Comparison of ENCODE assay signal across 11 cellular contexts in genomic region chr9:33445941-33446506, GRCh38. TPM values are rescaled to one million over a fixed set of nuclear protein-coding genes. Genes with fewer than 3 reads are reported as not detected.
DNase-seq lines count a peak whose midpoint lies in the region; ATAC-seq, FAIRE-seq and TF ChIP-seq lines count a peak whose summit lies in the region.
"Had no signal": no experiment of that assay in that cellular context is flagged by ENCODE, and none has a peak within 500 bp of the region (broad histone marks: within the 10 kb centered on the region; RNA-seq: fewer than 3 reads in every experiment).

No MANE protein-coding gene starts in this region.

- H3K27ac Mint-ChIP-seq in activated naive CD4-positive, alpha-beta T cell treated with anti-CD3 and anti-CD28 coated beads, Interleukin-2, amount 50 U/mL, for 72 hours = peak overlapping the region; percentile 90 to 99

- H3K9me3 ChIP-seq in A549 (no peaks in the 10 kb centered on the region), mucosa of stomach (ENCODE audit: control insufficient read depth, low read length) (no peaks in the 10 kb centered on the region)
- H3K9me3 ChIP-seq: neutrophil had no signal

- H3K27me3 ChIP-seq in mucosa of stomach (ENCODE audit: control insufficient read depth, insufficient read depth, low read length) = no peaks in the 10 kb centered on the region

- peak overlapping the region; percentile 92; the same call in 2 of the 3 replicates for H3K4me2 ChIP-seq in A549

- H3K4me1 ChIP-seq in A549 (peaks cover 38% of the 10 kb centered on the region), mucosa of stomach (ENCODE audit: control insufficient read depth, insufficient read depth, low read length) (peaks cover 45% of the 10 kb centered on the region)

- TF ChIP-seq CTCF in A549 (IDR thresholded peaks at IDR 0.05) = no peak

- FAIRE-seq in A549 (lab: Jason Lieb, UNC) = no peak

- H3K36me3 Mint-ChIP-seq in activated naive CD4-positive, alpha-beta T cell treated with anti-CD3 and anti-CD28 coated beads, Interleukin-2, amount 50 U/mL, for 72 hours = no peaks in the 10 kb centered on the region

- POLR2A ChIA-PET in A549 (lab: Yijun Ruan, JAX) = interaction anchor here (0.6 kb wide), 1 partner anchor 9 kb away, joined by 7 read pairs; no protein-coding TSS in a partner anchor

- H3K9me3 Mint-ChIP-seq in activated naive CD4-positive, alpha-beta T cell treated with anti-CD3 and anti-CD28 coated beads, Interleukin-2, amount 50 U/mL, for 72 hours = no peaks in the 10 kb centered on the region

- ATAC-seq in A549 = no peak
- ATAC-seq in HG03575 (IDR thresholded peaks at IDR 0.05; ENCODE audit: extremely low read depth, insufficient number of reproducible peaks, low FRiP score, unreplicated experiment) = peak; percentile 92
- ATAC-seq in activated naive CD4-positive, alpha-beta T cell treated with anti-CD3 and anti-CD28 coated beads, Interleukin-2, amount 50 U/mL, for 72 hours = no peak
- no peak for ATAC-seq in GM19035 (IDR thresholded peaks at IDR 0.05; ENCODE audit: unreplicated experiment)

- peak overlapping the region; percentile 32 for H3K9ac ChIP-seq in mucosa of stomach (ENCODE audit: low read length)

- no peak for TF ChIP-seq RAD21 in A549 (conservative IDR thresholded peaks at IDR 0.05 in 1 of 2, IDR thresholded peaks at IDR 0.05 in 1 of 2)

- no peaks in the 10 kb centered on the region for H3K36me3 ChIP-seq in mucosa of stomach (ENCODE audit: control insufficient read depth, insufficient read depth, low read length)
- H3K36me3 ChIP-seq: neutrophil had no signal

- no peak for TF ChIP-seq POLR2A in A549 (IDR thresholded peaks at IDR 0.05; ENCODE audit: low read length)

- DNase-seq in A549 (ENCODE audit: low read depth in 1 of 2, low spot score in 1 of 2) = no peak
- no peak for DNase-seq in activated naive CD4-positive, alpha-beta T cell treated with anti-CD3 and anti-CD28 coated beads, Interleukin-2, amount 50 U/mL, for 72 hours (ENCODE audit: low spot score in 2 of 2)
- DNase-seq in epidermal melanocyte (ENCODE audit: insufficient read length, low spot score) = no peak
- no peak for DNase-seq in dermis blood vessel endothelial cell
- no peak for DNase-seq in HPDE6-E6E7 (ENCODE audit: extremely low spot score)

- H3K4me3 ChIP-seq in A549 (no peak overlapping the region), mucosa of stomach (ENCODE audit: low read length) (no peak overlapping the region)

- WGBS in A549 (ENCODE audit: missing lambda C conversion rate) = 90% methylated on average over 5 of the region's 5 CpGs

- H3K27ac ChIP-seq in A549 = peak overlapping the region in 1 of 2 experiments; percentile 80; a peak in 3 of 6 replicates
- H3K27ac ChIP-seq: neutrophil had no signal

- TF ChIP-seq EP300 in A549 (IDR thresholded peaks at IDR 0.05) = no peak

- CTCF ChIA-PET in A549 (lab: Yijun Ruan, JAX) = interaction anchor here (1.1 to 41.9 kb wide), 8 partner anchors 4 to 217 kb away, joined by 3 to 834 read pairs (median 48); partner anchors contain the start of genes AQP3, AQP7 and NOL6

TF ChIP-seq in A549, 52 proteins besides CTCF, POLR2A, EP300 and RAD21:
- no peak for TF ChIP-seq ZSCAN20 (CRISPR knock-in tag; IDR thresholded peaks at IDR 0.05)
- no peak for TF ChIP-seq ZNF302 (CRISPR knock-in tag; IDR thresholded peaks at IDR 0.05)
- TF ChIP-seq RCOR1 (IDR thresholded peaks at IDR 0.05; ENCODE audit: low read depth, low read length) = no peak
- TF ChIP-seq, protein P1, sequence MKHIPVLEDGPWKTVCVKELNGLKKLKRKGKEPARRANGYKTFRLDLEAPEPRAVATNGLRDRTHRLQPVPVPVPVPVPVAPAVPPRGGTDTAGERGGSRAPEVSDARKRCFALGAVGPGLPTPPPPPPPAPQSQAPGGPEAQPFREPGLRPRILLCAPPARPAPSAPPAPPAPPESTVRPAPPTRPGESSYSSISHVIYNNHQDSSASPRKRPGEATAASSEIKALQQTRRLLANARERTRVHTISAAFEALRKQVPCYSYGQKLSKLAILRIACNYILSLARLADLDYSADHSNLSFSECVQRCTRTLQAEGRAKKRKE (CRISPR knock-in tag; IDR thresholded peaks at IDR 0.05; ENCODE audit: low read depth) = no peak
- no peak for TF ChIP-seq SREBF2 (IDR thresholded peaks at IDR 0.05)

RNA-seq across cellular contexts. Expression of gene AQP3, which starts 1.4 kb away (rescaled TPM):
- polyA plus RNA-seq in A549 (2011; rRNA removed) (18.8 and 21.7 TPM in 2 replicates), A549 (2017; fragmentation: RNase III; extraction: RNeasy Plus Mini Kit Qiagen cat#74134 plus additional on column Dnase treatment) (5.4 to 7.2 TPM (median 6.2 TPM) in 3 replicates)
- polyA plus RNA-seq in A549 (2012; cell fraction: cytosol; rRNA removed) = 5.7 and 8.1 TPM in 2 replicates
- polyA plus RNA-seq in A549 (2012; cell fraction: nucleus; rRNA removed) = 7.2 and 8.9 TPM in 2 replicates
- 18.5 and 20.7 TPM in 2 replicates for polyA minus RNA-seq in A549 (2011; rRNA and poly(A)+ RNA removed)
- total RNA-seq in activated naive CD4-positive, alpha-beta T cell treated with anti-CD3 and anti-CD28 coated beads, Interleukin-2, amount 50 U/mL, for 72 hours = 10 to 100 TPM in 1 of 2 donors, 1 to 10 TPM in 1; 3.8 to 36.8 TPM
- under 0.01 and 0.51 TPM in 2 replicates for total RNA-seq in dermis blood vessel endothelial cell

RNA-seq across cellular contexts. Expression of gene NOL6, which starts 27.7 kb away (rescaled TPM):
- polyA plus RNA-seq in A549 (2011; rRNA removed) = 49.5 and 56.6 TPM in 2 replicates
- 61.8 and 73.6 TPM in 2 replicates for polyA plus RNA-seq in A549 (2012; cell fraction: cytosol; rRNA removed)
- polyA plus RNA-seq in A549 (2012; cell fraction: nucleus; rRNA removed) = 106 and 132 TPM in 2 replicates
- polyA plus RNA-seq in A549 (2017; fragmentation: RNase III; extraction: RNeasy Plus Mini Kit Qiagen cat#74134 plus additional on column Dnase treatment) = 52.0 to 56.2 TPM (median 52.8 TPM) in 3 replicates
- 74.8 and 80.7 TPM in 2 replicates for polyA minus RNA-seq in A549 (2011; rRNA and poly(A)+ RNA removed)
- 10 to 100 TPM; 34.2 to 40.2 TPM for total RNA-seq in activated naive CD4-positive, alpha-beta T cell treated with anti-CD3 and anti-CD28 coated beads, Interleukin-2, amount 50 U/mL, for 72 hours
- total RNA-seq in dermis blood vessel endothelial cell = 15.5 and 30.2 TPM in 2 replicates

RNA-seq across cellular contexts. Expression of gene AQP7, which starts 43.7 kb away (rescaled TPM):
- polyA plus RNA-seq in A549 (2011; rRNA removed) = 1.1 and 1.2 TPM in 2 replicates
- 0.32 and 0.39 TPM in 2 replicates for polyA plus RNA-seq in A549 (2012; cell fraction: cytosol; rRNA removed)
- polyA plus RNA-seq in A549 (2012; cell fraction: nucleus; rRNA removed) = 1.4 and 1.6 TPM in 2 replicates
- 0.39 to 0.69 TPM (median 0.61 TPM) in 3 replicates for polyA plus RNA-seq in A549 (2017; fragmentation: RNase III; extraction: RNeasy Plus Mini Kit Qiagen cat#74134 plus additional on column Dnase treatment)
- 2.4 and 4.0 TPM in 2 replicates for polyA minus RNA-seq in A549 (2011; rRNA and poly(A)+ RNA removed)
- under 1 TPM in 1 of 2 donors, not detected in 1; 0.29 TPM for total RNA-seq in activated naive CD4-positive, alpha-beta T cell treated with anti-CD3 and anti-CD28 coated beads, Interleukin-2, amount 50 U/mL, for 72 hours
- not detected in 2 replicates for total RNA-seq in dermis blood vessel endothelial cell
- total RNA-seq: epithelial cell of proximal tubule, temporal lobe had no signal
